ENCODE assay signal across 1 cellular context in genomic region chr1:229230136-229230892, GRCh38.
TF ChIP-seq lines count a peak whose summit lies in the region.

No MANE protein-coding gene starts in this region.

TF ChIP-seq in H1, 55 proteins besides CTCF, POLR2A, EP300 and RAD21:
- TF ChIP-seq ASH2L (IDR thresholded peaks at IDR 0.05; ENCODE audit: low read length) (peak; percentile 4), CHD7 (IDR thresholded peaks at IDR 0.05; ENCODE audit: insufficient replicate concordance, low read length) (no peak), CBX8 (IDR thresholded peaks at IDR 0.05; ENCODE audit: borderline replicate concordance, low read depth, low read length) (no peak), TBP (IDR thresholded peaks at IDR 0.05; ENCODE audit: low read depth, low read length) (no peak), SAP30 (IDR thresholded peaks at IDR 0.05; ENCODE audit: insufficient read depth, insufficient replicate concordance, low read length) (peak; percentile 25), SIX5 (IDR thresholded peaks at IDR 0.05; ENCODE audit: low read depth, low read length) (no peak), JUND (IDR thresholded peaks at IDR 0.05; ENCODE audit: low read length) (peak; percentile 85), SUZ12 (IDR thresholded peaks at IDR 0.05; ENCODE audit: low read length) (no peak), KDM5A (IDR thresholded peaks at IDR 0.05; ENCODE audit: low read length) (no peak), JUN (IDR thresholded peaks at IDR 0.05; ENCODE audit: low read depth, low read length) (peak; percentile 25; the same call in 1 of the 2 replicates), SIN3A (conservative IDR thresholded peaks at IDR 0.05 in 1 of 2, IDR thresholded peaks at IDR 0.05 in 1 of 2; ENCODE audit: low read depth in 1 of 2, low read length in 2 of 2) (peak in 1 of 2 experiments; percentile 11; a peak in 1 of 4 replicates), CREB1 (IDR thresholded peaks at IDR 0.05) (no peak), CTBP2 (IDR thresholded peaks at IDR 0.05; ENCODE audit: borderline replicate concordance, insufficient read depth, insufficient read length, low read length) (peak; percentile 23)
